ENCODE assay signal across 28 cellular contexts in genomic region chr1:92916899-92917298, GRCh38. TPM values are rescaled to one million over a fixed set of nuclear protein-coding genes. Genes with fewer than 3 reads are reported as not detected.
DNase-seq lines count a peak whose midpoint lies in the region; ATAC-seq and TF ChIP-seq lines count a peak whose summit lies in the region.
"Had no signal": no experiment of that assay in that cellular context is flagged by ENCODE, and none has a peak within 500 bp of the region (broad histone marks: within the 10 kb centered on the region; RNA-seq: fewer than 3 reads in every experiment).

No MANE protein-coding gene starts in this region.

- DNase-seq in EL (peak; percentile 31), PC-9 (peak in 1 of 2 experiments; percentile 84), fibroblast of mammary gland (ENCODE audit: low read depth) (peak; percentile 50), osteoblast (ENCODE audit: insufficient read length, low spot score, missing footprints) (peak; percentile 72)
- DNase-seq in stimulated activated CD4-positive, alpha-beta T cell treated with anti-CD3 and anti-CD28 coated beads, Interleukin-4, amount 100 ng/mL, for 24 hours = no peak
- no peak for DNase-seq in stimulated activated CD4-positive, alpha-beta T cell treated with anti-CD3 and anti-CD28 coated beads, Interleukin-15, amount 100 ng/mL, for 24 hours
- DNase-seq: activated CD4-positive, alpha-beta T cell treated with anti-CD3 and anti-CD28 coated beads for 4 hours; activated naive CD4-positive, alpha-beta T cell treated with Interleukin-2 at 50 U/mL for 16 hours; activated T-cell treated with anti-CD3 and anti-CD28 coated beads, Interleukin-2, amount 50 U/mL, for 72 hours; amniotic stem cell; CD4-positive, CD25-positive, alpha-beta regulatory T cell; effector memory CD8-positive, alpha-beta T cell; foreskin keratinocyte; heart right ventricle; Kasumi-1; left cardiac atrium; naive thymus-derived CD4-positive, alpha-beta T cell; NCI-H1092; NCI-H1930; NCI-H748 treated with DMSO at 0.1 percent for 48 hours; occipital lobe; retina; RPMI8226; tibial artery had no signal

- H2AFZ ChIP-seq in PC-9 (no peak overlapping the region), osteoblast (ENCODE audit: low read length) (no peak overlapping the region)

- no peaks in the 10 kb centered on the region for H3K9me2 ChIP-seq in PC-9 (ENCODE audit: insufficient read depth)

- TF ChIP-seq CTCF in PC-9 (conservative IDR thresholded peaks at IDR 0.05) = no peak
- TF ChIP-seq CTCF in fibroblast of mammary gland (conservative IDR thresholded peaks at IDR 0.05; ENCODE audit: control insufficient read depth, insufficient read depth, low read depth, low read length) = no peak
- no peak for TF ChIP-seq CTCF in osteoblast (IDR thresholded peaks at IDR 0.05; ENCODE audit: extremely low read depth, low read depth, low read length)

- peak overlapping the region; percentile 26 for H3K27ac ChIP-seq in PC-9
- H3K27ac ChIP-seq in osteoblast (ENCODE audit: low read depth, low read length) = no peak overlapping the region
- H3K27ac ChIP-seq: breast epithelium, foreskin keratinocyte, heart right ventricle, SK-N-MC, tibial artery had no signal

- H3K27me3 ChIP-seq in PC-9 (ENCODE audit: insufficient read depth, low read depth) (no peaks in the 10 kb centered on the region), osteoblast (ENCODE audit: insufficient read depth, low read length) (no peaks in the 10 kb centered on the region)
- H3K27me3 ChIP-seq: breast epithelium, foreskin keratinocyte, heart right ventricle, tibial artery had no signal

- ATAC-seq in GM21529 (IDR thresholded peaks at IDR 0.05; ENCODE audit: unreplicated experiment) (no peak), HG03342 (IDR thresholded peaks at IDR 0.05; ENCODE audit: unreplicated experiment) (no peak)
- ATAC-seq: activated T-cell treated with anti-CD3 and anti-CD28 coated beads, Interleukin-2, amount 50 U/mL, for 72 hours; effector memory CD8-positive, alpha-beta T cell; foreskin keratinocyte; heart right ventricle; left cardiac atrium; naive thymus-derived CD4-positive, alpha-beta T cell had no signal

- H4K20me1 ChIP-seq in PC-9 (ENCODE audit: insufficient read depth) (no peaks in the 10 kb centered on the region), osteoblast (ENCODE audit: insufficient read depth, low read length) (no peaks in the 10 kb centered on the region)

- CTCF ChIA-PET in PC-9 (lab: Charles Lee) = no interaction called here

- H3K36me3 ChIP-seq in PC-9 (ENCODE audit: low read depth) = 0 out of 2 replicates have a peak, but pooled peaks cover 4% of the 10 kb centered on the region
- no peaks in the 10 kb centered on the region for H3K36me3 ChIP-seq in osteoblast (ENCODE audit: insufficient read depth, low read length)
- H3K36me3 ChIP-seq: breast epithelium, heart right ventricle, tibial artery had no signal

- H3K79me2 ChIP-seq in PC-9 (ENCODE audit: low read depth) (no peaks in the 10 kb centered on the region), osteoblast (ENCODE audit: insufficient read depth, low read length) (no peaks in the 10 kb centered on the region)

- H3K4me3 ChIP-seq in PC-9 (no peak overlapping the region), fibroblast of mammary gland (ENCODE audit: control insufficient read depth, low read depth, low read length) (no peak overlapping the region), osteoblast (ENCODE audit: insufficient read depth, low read length) (no peak overlapping the region)
- H3K4me3 ChIP-seq: breast epithelium, heart right ventricle, SK-N-MC, tibial artery had no signal

- intact Hi-C loops in PC-9 (cut with micrococcal nuclease; ENCODE audit: unreplicated experiment) = no loop called here

- H3F3A ChIP-seq in PC-9 (ENCODE audit: insufficient read depth, low read depth) = peaks cover 19% of the 10 kb centered on the region

- H3K4me1 ChIP-seq in PC-9 (replicated peaks; ENCODE audit: insufficient read depth) = peaks cover 31% of the 10 kb centered on the region
- H3K4me1 ChIP-seq in osteoblast (ENCODE audit: insufficient read depth, low read length) = no peaks in the 10 kb centered on the region
- H3K4me1 ChIP-seq: breast epithelium, heart right ventricle, tibial artery had no signal

- POLR2A ChIA-PET in PC-9 (lab: Charles Lee; ENCODE audit: unreplicated experiment) = no interaction called here

- H3K4me2 ChIP-seq in PC-9 (peak overlapping the region; percentile 40), osteoblast (ENCODE audit: insufficient read depth, low read length) (no peak overlapping the region)

- H3K9me3 ChIP-seq in PC-9 (ENCODE audit: insufficient read depth, low read depth) (no peaks in the 10 kb centered on the region; the same call in 1 of the 2 replicates), osteoblast (ENCODE audit: low read depth, low read length) (no peaks in the 10 kb centered on the region)
- H3K9me3 ChIP-seq: breast epithelium, heart right ventricle, tibial artery had no signal

- BruUV-seq in PC-9 (replicated peaks; lab: Mats Ljungman, UMichigan) = no TSS peak

RNA-seq across cellular contexts. Expression of gene DIPK1A, which starts 44.4 kb away (rescaled TPM):
- 10.5 and 11.2 TPM in 2 replicates for total RNA-seq in PC-9 (2021)
- 29.0 and 29.8 TPM in 2 replicates for total RNA-seq in osteoblast

Comparison
In these comparisons a context has a peak if more than half of its experiments do, and no peak if none do; other contexts are left out.
1. DNase-seq: peak in EL (single experiment), fibroblast of mammary gland (single experiment) and osteoblast (single experiment); none in stimulated activated CD4-positive, alpha-beta T cell treated with anti-CD3 and anti-CD28 coated beads, Interleukin-4, amount 100 ng/mL, for 24 hours (single experiment) and stimulated activated CD4-positive, alpha-beta T cell treated with anti-CD3 and anti-CD28 coated beads, Interleukin-15, amount 100 ng/mL, for 24 hours (single experiment).